Comparison of ENCODE assay signal across 2 cellular contexts in genomic region chr1:185349556-185349955, GRCh38.
TF ChIP-seq lines count a peak whose summit lies in the region.

No MANE protein-coding gene starts in this region.

TF ChIP-seq in K562, 482 proteins besides CTCF, POLR2A, EP300 and RAD21:
- TF ChIP-seq GTF3C2 (IDR thresholded peaks at IDR 0.05; ENCODE audit: borderline replicate concordance, extremely low read depth, insufficient read length) (no peak), NFIX (CRISPR knock-in tag; IDR thresholded peaks at IDR 0.05; ENCODE audit: low read depth) (no peak), ZNF586 (CRISPR knock-in tag; conservative IDR thresholded peaks at IDR 0.05) (no peak), ZNF316 (IDR thresholded peaks at IDR 0.05) (0 out of 2 replicates have a peak, but pooled peaks have one; percentile 19), MAZ (CRISPR knock-in tag; conservative IDR thresholded peaks at IDR 0.05 in 1 of 2, IDR thresholded peaks at IDR 0.05 in 1 of 2) (no peak), HDAC8 (tag; IDR thresholded peaks at IDR 0.05) (no peak)

TF ChIP-seq in WTC11, 78 proteins besides CTCF, POLR2A, EP300 and RAD21:
- TF ChIP-seq ZSCAN18 (CRISPR knock-in tag; IDR thresholded peaks at IDR 0.05) (no peak), FOXK1 (CRISPR knock-in tag; IDR thresholded peaks at IDR 0.05) (no peak), FOXP1 (CRISPR knock-in tag; IDR thresholded peaks at IDR 0.05; ENCODE audit: borderline replicate concordance) (no peak), AR (CRISPR knock-in tag; IDR thresholded peaks at IDR 0.05) (no peak), PRDM15 (CRISPR knock-in tag; IDR thresholded peaks at IDR 0.05) (no peak), NFYB (CRISPR knock-in tag; conservative IDR thresholded peaks at IDR 0.05; ENCODE audit: low read depth) (no peak), ZMAT4 (CRISPR knock-in tag; IDR thresholded peaks at IDR 0.05) (no peak), USF2 (CRISPR knock-in tag; IDR thresholded peaks at IDR 0.05) (no peak), NR1H2 (CRISPR knock-in tag; IDR thresholded peaks at IDR 0.05) (no peak), PRRX2 (CRISPR knock-in tag; IDR thresholded peaks at IDR 0.05) (no peak), ATF3 (CRISPR knock-in tag; conservative IDR thresholded peaks at IDR 0.05) (no peak)
